Comparison of ENCODE assay signal across 4 cellular contexts in the genomic region with DNA sequence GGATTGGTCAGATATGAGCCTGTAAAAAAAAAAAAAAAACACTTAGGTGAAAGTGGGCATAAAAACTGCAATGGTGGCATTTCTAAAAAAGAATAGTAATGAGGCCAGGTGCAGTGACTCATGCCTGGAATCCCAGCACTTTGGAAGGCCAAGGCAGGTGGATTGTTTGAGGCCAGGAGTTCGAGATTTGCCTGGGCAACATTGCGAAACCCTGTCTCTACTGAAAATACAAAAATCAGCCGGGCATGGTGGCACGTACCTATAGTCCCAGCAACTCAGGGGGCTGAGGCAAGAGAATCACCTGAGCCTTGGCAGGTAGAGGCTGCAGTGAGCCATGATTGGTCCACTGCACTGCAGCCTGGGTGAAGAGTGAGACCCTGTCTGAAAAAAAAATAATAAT.
TF ChIP-seq lines count a peak whose summit lies in the region.

No MANE protein-coding gene starts in this region.

TF ChIP-seq in HCT116, 20 proteins besides CTCF, POLR2A, EP300 and RAD21:
- TF ChIP-seq YY1 (IDR thresholded peaks at IDR 0.05; ENCODE audit: extremely low read depth, insufficient replicate concordance, low read depth, low read length), result no peak
- TF ChIP-seq CEBPB (IDR thresholded peaks at IDR 0.05; ENCODE audit: low read depth), result peak; percentile 45

TF ChIP-seq in K562, 482 proteins besides CTCF, POLR2A, EP300 and RAD21:
- peak; percentile 71 for TF ChIP-seq CEBPB (tag; IDR thresholded peaks at IDR 0.05)
- TF ChIP-seq MAFF (IDR thresholded peaks at IDR 0.05; ENCODE audit: low read length), result peak; percentile 18; the same call in 1 of the 2 replicates
- TF ChIP-seq TEAD4 (IDR thresholded peaks at IDR 0.05; ENCODE audit: low read length), result no peak
- TF ChIP-seq TEAD4 (CRISPR knock-in tag; IDR thresholded peaks at IDR 0.05; ENCODE audit: borderline replicate concordance), result no peak
- no peak for TF ChIP-seq ZNF77 (CRISPR knock-in tag; IDR thresholded peaks at IDR 0.05)
- TF ChIP-seq, protein P1, sequence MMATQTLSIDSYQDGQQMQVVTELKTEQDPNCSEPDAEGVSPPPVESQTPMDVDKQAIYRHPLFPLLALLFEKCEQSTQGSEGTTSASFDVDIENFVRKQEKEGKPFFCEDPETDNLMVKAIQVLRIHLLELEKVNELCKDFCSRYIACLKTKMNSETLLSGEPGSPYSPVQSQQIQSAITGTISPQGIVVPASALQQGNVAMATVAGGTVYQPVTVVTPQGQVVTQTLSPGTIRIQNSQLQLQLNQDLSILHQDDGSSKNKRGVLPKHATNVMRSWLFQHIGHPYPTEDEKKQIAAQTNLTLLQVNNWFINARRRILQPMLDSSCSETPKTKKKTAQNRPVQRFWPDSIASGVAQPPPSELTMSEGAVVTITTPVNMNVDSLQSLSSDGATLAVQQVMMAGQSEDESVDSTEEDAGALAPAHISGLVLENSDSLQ (IDR thresholded peaks at IDR 0.05), result no peak
- TF ChIP-seq ZNF316 (IDR thresholded peaks at IDR 0.05), result peak; percentile 56; the same call in 1 of the 2 replicates
- TF ChIP-seq CEBPG (CRISPR knock-in tag; IDR thresholded peaks at IDR 0.05), result peak; percentile 36; the same call in 1 of the 2 replicates
- TF ChIP-seq CEBPG (tag; conservative IDR thresholded peaks at IDR 0.05 in 1 of 2, IDR thresholded peaks at IDR 0.05 in 1 of 2), result no peak
TF ChIP-seq in K562: peak in this region for 4.

TF ChIP-seq in WTC11, 78 proteins besides CTCF, POLR2A, EP300 and RAD21:
- TF ChIP-seq HMGA2 (CRISPR knock-in tag; IDR thresholded peaks at IDR 0.05) (no peak), OVOL2 (CRISPR knock-in tag; IDR thresholded peaks at IDR 0.05; ENCODE audit: borderline replicate concordance) (no peak), NFYB (CRISPR knock-in tag; conservative IDR thresholded peaks at IDR 0.05; ENCODE audit: low read depth) (no peak), GRHL2 (CRISPR knock-in tag; IDR thresholded peaks at IDR 0.05; ENCODE audit: insufficient replicate concordance, severe bottlenecking) (no peak), KAT7 (CRISPR knock-in tag; IDR thresholded peaks at IDR 0.05; ENCODE audit: borderline replicate concordance) (no peak), NR3C1 (CRISPR knock-in tag; conservative IDR thresholded peaks at IDR 0.05; ENCODE audit: low read depth) (no peak), NR1H2 (CRISPR knock-in tag; IDR thresholded peaks at IDR 0.05) (no peak), MYBL2 (CRISPR knock-in tag; IDR thresholded peaks at IDR 0.05) (no peak), ESRRA (CRISPR knock-in tag; IDR thresholded peaks at IDR 0.05; ENCODE audit: borderline replicate concordance) (no peak), CREM (CRISPR knock-in tag; IDR thresholded peaks at IDR 0.05) (no peak), ZNF396 (CRISPR knock-in tag; IDR thresholded peaks at IDR 0.05; ENCODE audit: borderline replicate concordance) (no peak), ZNF219 (CRISPR knock-in tag; IDR thresholded peaks at IDR 0.05; ENCODE audit: borderline replicate concordance) (no peak), ZNF263 (CRISPR knock-in tag; IDR thresholded peaks at IDR 0.05; ENCODE audit: low read depth) (no peak), ATF1 (CRISPR knock-in tag; IDR thresholded peaks at IDR 0.05) (no peak)
- TF ChIP-seq, protein P2, sequence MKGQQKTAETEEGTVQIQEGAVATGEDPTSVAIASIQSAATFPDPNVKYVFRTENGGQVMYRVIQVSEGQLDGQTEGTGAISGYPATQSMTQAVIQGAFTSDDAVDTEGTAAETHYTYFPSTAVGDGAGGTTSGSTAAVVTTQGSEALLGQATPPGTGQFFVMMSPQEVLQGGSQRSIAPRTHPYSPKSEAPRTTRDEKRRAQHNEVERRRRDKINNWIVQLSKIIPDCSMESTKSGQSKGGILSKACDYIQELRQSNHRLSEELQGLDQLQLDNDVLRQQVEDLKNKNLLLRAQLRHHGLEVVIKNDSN (CRISPR knock-in tag; IDR thresholded peaks at IDR 0.05), result no peak
- TF ChIP-seq, protein P3, sequence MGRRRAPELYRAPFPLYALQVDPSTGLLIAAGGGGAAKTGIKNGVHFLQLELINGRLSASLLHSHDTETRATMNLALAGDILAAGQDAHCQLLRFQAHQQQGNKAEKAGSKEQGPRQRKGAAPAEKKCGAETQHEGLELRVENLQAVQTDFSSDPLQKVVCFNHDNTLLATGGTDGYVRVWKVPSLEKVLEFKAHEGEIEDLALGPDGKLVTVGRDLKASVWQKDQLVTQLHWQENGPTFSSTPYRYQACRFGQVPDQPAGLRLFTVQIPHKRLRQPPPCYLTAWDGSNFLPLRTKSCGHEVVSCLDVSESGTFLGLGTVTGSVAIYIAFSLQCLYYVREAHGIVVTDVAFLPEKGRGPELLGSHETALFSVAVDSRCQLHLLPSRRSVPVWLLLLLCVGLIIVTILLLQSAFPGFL (CRISPR knock-in tag; IDR thresholded peaks at IDR 0.05; ENCODE audit: borderline replicate concordance), result no peak
- TF ChIP-seq, protein P4, sequence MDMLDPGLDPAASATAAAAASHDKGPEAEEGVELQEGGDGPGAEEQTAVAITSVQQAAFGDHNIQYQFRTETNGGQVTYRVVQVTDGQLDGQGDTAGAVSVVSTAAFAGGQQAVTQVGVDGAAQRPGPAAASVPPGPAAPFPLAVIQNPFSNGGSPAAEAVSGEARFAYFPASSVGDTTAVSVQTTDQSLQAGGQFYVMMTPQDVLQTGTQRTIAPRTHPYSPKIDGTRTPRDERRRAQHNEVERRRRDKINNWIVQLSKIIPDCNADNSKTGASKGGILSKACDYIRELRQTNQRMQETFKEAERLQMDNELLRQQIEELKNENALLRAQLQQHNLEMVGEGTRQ (CRISPR knock-in tag; IDR thresholded peaks at IDR 0.05), result no peak
- TF ChIP-seq, protein P5, sequence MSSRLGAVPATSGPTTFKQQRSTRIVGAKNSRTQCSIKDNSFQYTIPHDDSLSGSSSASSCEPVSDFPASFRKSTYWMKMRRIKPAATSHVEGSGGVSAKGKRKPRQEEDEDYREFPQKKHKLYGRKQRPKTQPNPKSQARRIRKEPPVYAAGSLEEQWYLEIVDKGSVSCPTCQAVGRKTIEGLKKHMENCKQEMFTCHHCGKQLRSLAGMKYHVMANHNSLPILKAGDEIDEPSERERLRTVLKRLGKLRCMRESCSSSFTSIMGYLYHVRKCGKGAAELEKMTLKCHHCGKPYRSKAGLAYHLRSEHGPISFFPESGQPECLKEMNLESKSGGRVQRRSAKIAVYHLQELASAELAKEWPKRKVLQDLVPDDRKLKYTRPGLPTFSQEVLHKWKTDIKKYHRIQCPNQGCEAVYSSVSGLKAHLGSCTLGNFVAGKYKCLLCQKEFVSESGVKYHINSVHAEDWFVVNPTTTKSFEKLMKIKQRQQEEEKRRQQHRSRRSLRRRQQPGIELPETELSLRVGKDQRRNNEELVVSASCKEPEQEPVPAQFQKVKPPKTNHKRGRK (CRISPR knock-in tag; IDR thresholded peaks at IDR 0.05; ENCODE audit: borderline replicate concordance), result no peak

TF ChIP-seq in GM12891, 5 proteins besides CTCF, POLR2A, EP300 and RAD21:
- TF ChIP-seq SPI1 (IDR thresholded peaks at IDR 0.05; ENCODE audit: low read depth, low read length) (no peak), POU2F2 (IDR thresholded peaks at IDR 0.05; ENCODE audit: low read depth, low read length) (no peak), PAX5 (IDR thresholded peaks at IDR 0.05; ENCODE audit: insufficient read depth, low read length, severe bottlenecking) (no peak), TAF1 (IDR thresholded peaks at IDR 0.05; ENCODE audit: low read depth, low read length) (no peak)
